Comparison of ENCODE assay signal across 8 cellular contexts in genomic region chr15:70057931-70058641, GRCh38.
"Had no signal": no experiment of that assay in that cellular context is flagged by ENCODE, and none has a peak within 500 bp of the region (broad histone marks: within the 10 kb centered on the region; RNA-seq: fewer than 3 reads in every experiment).

No MANE protein-coding gene starts in this region.

- H3K27me3 ChIP-seq: right atrium auricular region had no signal

- H3K4me3 ChIP-seq: right atrium auricular region, smooth muscle cell had no signal

- H3K27ac ChIP-seq: right atrium auricular region had no signal

- DNase-seq: activated CD4-positive, alpha-beta memory T cell treated with anti-CD3 and anti-CD28 coated beads for 36 hours; activated CD4-positive, alpha-beta T cell treated with anti-CD3 and anti-CD28 coated beads for 36 hours; activated naive CD4-positive, alpha-beta T cell treated with Interleukin-2 at 50 U/mL for 16 hours; caudate nucleus; naive thymus-derived CD8-positive, alpha-beta T cell; stimulated activated naive CD8-positive, alpha-beta T cell treated with anti-CD3 and anti-CD28 coated beads, Interleukin-15, Interleukin-2, amounts not matched to agents 100 U/mL and 50 U/mL, for 24 hours had no signal

- ATAC-seq: activated CD4-positive, alpha-beta T cell treated with anti-CD3 and anti-CD28 coated beads for 36 hours; naive thymus-derived CD8-positive, alpha-beta T cell; stimulated activated naive CD8-positive, alpha-beta T cell treated with anti-CD3 and anti-CD28 coated beads, Interleukin-15, Interleukin-2, amounts not matched to agents 100 U/mL and 50 U/mL, for 24 hours had no signal

- H3K9me3 ChIP-seq: right atrium auricular region had no signal
